In the genomic region with DNA sequence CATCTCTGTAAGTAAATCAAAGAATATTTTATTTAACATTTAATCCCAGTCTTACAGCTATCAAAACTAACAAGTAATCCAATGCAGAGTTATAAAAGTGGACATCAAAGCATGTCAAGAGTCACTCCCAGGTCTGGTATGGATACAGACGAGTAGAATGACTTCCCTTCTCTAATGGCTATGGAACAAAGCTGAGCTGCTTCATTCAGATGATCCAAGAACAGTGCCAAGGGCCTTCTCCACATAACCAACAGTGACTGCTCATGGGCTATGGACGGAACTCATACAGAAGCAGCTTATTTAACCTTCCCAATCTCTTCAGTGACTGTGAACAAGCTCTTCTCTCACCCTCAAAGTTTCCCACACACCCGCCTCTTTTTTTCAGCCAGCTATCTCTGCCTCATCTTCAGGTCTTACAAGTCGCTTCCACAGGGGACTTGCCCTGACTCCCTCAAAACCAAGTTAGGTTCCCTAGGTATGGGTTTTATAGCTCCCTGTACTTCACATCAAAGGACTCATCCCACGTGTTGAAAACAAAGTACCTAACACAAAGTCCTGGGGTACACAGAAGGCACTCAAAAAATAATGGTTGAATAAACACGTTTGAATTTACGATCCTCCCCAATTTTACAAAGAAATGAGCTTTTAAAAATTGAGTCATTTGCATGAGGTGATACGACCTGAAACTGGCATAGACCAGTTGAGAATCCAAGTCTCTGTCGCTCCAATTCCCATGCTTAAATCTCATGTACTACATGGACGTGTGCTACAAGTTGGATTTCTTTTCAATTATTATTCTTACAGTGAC, we compare ENCODE assay signal across 22 cellular contexts. TPM values are rescaled to one million over a fixed set of nuclear protein-coding genes. Genes with fewer than 3 reads are reported as not detected.
DNase-seq lines count a peak whose midpoint lies in the region; ATAC-seq, FAIRE-seq and TF ChIP-seq lines count a peak whose summit lies in the region.
"Had no signal": no experiment of that assay in that cellular context is flagged by ENCODE, and none has a peak within 500 bp of the region (broad histone marks: within the 10 kb centered on the region; RNA-seq: fewer than 3 reads in every experiment).

No MANE protein-coding gene starts in this region.

- POLR2A ChIA-PET in Caco-2 (lab: Charles Lee), result no interaction called here

- H3K27ac ChIP-seq in Peyer's patch, result peak overlapping the region in 3 of 4 donors; percentile 15 to 97 (median 89)
- H3K27ac ChIP-seq: gastrocnemius medialis, upper lobe of right lung had no signal

- ATAC-seq in GM18909 (IDR thresholded peaks at IDR 0.05; ENCODE audit: poor library complexity, unreplicated experiment) (no peak), GM21529 (IDR thresholded peaks at IDR 0.05; ENCODE audit: unreplicated experiment) (no peak)
- ATAC-seq: activated CD8-positive, alpha-beta T cell treated with anti-CD3 and anti-CD28 coated beads, Interleukin-2, amount 10 ng/mL, durations not matched to agents 7 days and 5 days; gastrocnemius medialis; right cardiac atrium; upper lobe of right lung had no signal

- TF ChIP-seq CTCF in Caco-2 (IDR thresholded peaks at IDR 0.05; ENCODE audit: insufficient read depth in 1 of 2, low read depth in 1 of 2, low read length in 1 of 2, severe bottlenecking in 1 of 2, unreplicated experiment in 1 of 2), result no peak
- no peak for TF ChIP-seq CTCF in Peyer's patch (IDR thresholded peaks at IDR 0.05)
- no peak for TF ChIP-seq CTCF in mesothelial cell of epicardium (IDR thresholded peaks at IDR 0.05; ENCODE audit: unreplicated experiment)

- H3K27me3 ChIP-seq in Caco-2 (replicated peaks; ENCODE audit: control insufficient read depth, insufficient read depth, low read length) (no peaks in the 10 kb centered on the region), Peyer's patch (no peaks in the 10 kb centered on the region)
- H3K27me3 ChIP-seq: gastrocnemius medialis, upper lobe of right lung had no signal

- intact Hi-C loops in Caco-2 (cut with micrococcal nuclease; ENCODE audit: unreplicated experiment), result no loop called here

- no peak for TF ChIP-seq POLR2A in Peyer's patch (IDR thresholded peaks at IDR 0.05)

- H3K9me3 ChIP-seq in Caco-2 (no peaks in the 10 kb centered on the region), Peyer's patch (no peaks in the 10 kb centered on the region)
- H3K9me3 ChIP-seq: gastrocnemius medialis, upper lobe of right lung had no signal

- CTCF ChIA-PET in Caco-2 (lab: Charles Lee), result interaction anchor here (0.6 to 1.6 kb wide), 4 partner anchors 93 to 175 kb away, joined by 3 to 4 read pairs (median 3); no protein-coding TSS in a partner anchor

- DNase-seq in Caco-2, result no peak
- no peak for DNase-seq in GM19239 (ENCODE audit: insufficient read length, low spot score)
- no peak for DNase-seq in Peyer's patch
- DNase-seq in mesothelial cell of epicardium (ENCODE audit: low spot score in 2 of 2, unreplicated experiment in 2 of 2), result no peak
- no peak for DNase-seq in DMS79 treated with DMSO at 0.1 percent for 48 hours (lab: John Stamatoyannopoulos, UW)
- DNase-seq in NCI-H526 treated with DMSO at 0.1 percent for 48 hours (lab: John Stamatoyannopoulos, UW), result no peak
- DNase-seq: activated CD8-positive, alpha-beta T cell treated with anti-CD3 and anti-CD28 coated beads, Interleukin-2, amount 10 ng/mL, durations not matched to agents 7 days and 5 days; aorta; DMS153; gastrocnemius medialis; NCI-H1694; NCI-H526; right cardiac atrium; SHP77; stimulated activated CD8-positive, alpha-beta memory T cell treated with anti-CD3 and anti-CD28 coated beads, Interleukin-4, amount 100 ng/mL, for 48 hours; T1000; upper lobe of right lung had no signal

- BruUV-seq in Caco-2 (replicated peaks; lab: Mats Ljungman, UMichigan), result no TSS peak

- H3K27me3 Mint-ChIP-seq in Caco-2 (ENCODE audit: insufficient read depth, unreplicated experiment) (no peaks in the 10 kb centered on the region), mesothelial cell of epicardium (ENCODE audit: low read depth) (no peaks in the 10 kb centered on the region)

- peaks cover 6% of the 10 kb centered on the region for H3K36me3 Mint-ChIP-seq in Caco-2 (ENCODE audit: insufficient read depth, unreplicated experiment)
- peaks cover 2% of the 10 kb centered on the region for H3K36me3 Mint-ChIP-seq in mesothelial cell of epicardium

- peak; percentile 90 for FAIRE-seq in GM19239 (lab: Jason Lieb, UNC)
- FAIRE-seq: endothelial cell of umbilical vein had no signal

- H3K4me1 Mint-ChIP-seq in Caco-2 (ENCODE audit: low read depth, unreplicated experiment) (peaks cover 42% of the 10 kb centered on the region), mesothelial cell of epicardium (peaks cover 38% of the 10 kb centered on the region)

- H3K4me1 ChIP-seq in Caco-2, result peaks cover 55% of the 10 kb centered on the region
- peaks cover 0 to 17% (median 1%) of the 10 kb centered on the region in 4 donors for H3K4me1 ChIP-seq in Peyer's patch

- H3K4me3 ChIP-seq in Caco-2 (ENCODE audit: low read depth, low read length) (no peak overlapping the region), Peyer's patch (no peak overlapping the region)
- H3K4me3 ChIP-seq: gastrocnemius medialis, lung, upper lobe of right lung had no signal

- H3K27ac Mint-ChIP-seq in Caco-2 (ENCODE audit: unreplicated experiment) (no peak overlapping the region), mesothelial cell of epicardium (peak overlapping the region; percentile 49)
- H3K27ac Mint-ChIP-seq: activated CD8-positive, alpha-beta T cell treated with anti-CD3 and anti-CD28 coated beads, Interleukin-2, amount 10 ng/mL, durations not matched to agents 7 days and 5 days; activated T-helper 2 cell treated with anti-CD3 and anti-CD28 coated beads, Interferon-gamma antibody, Interleukin-2, Interleukin-4, amounts not matched to agents 10 μg/mL and 5 μg/mL and 100 μg/mL, durations not matched to agents 14 hours and 24 hours and 36 hours had no signal

- H3K36me3 ChIP-seq in Caco-2 (ENCODE audit: control insufficient read depth, insufficient read depth, low read length) (no peaks in the 10 kb centered on the region), Peyer's patch (no peaks in the 10 kb centered on the region)
- H3K36me3 ChIP-seq: gastrocnemius medialis, upper lobe of right lung had no signal

- H3K9me3 Mint-ChIP-seq in Caco-2 (ENCODE audit: unreplicated experiment) (no peaks in the 10 kb centered on the region), mesothelial cell of epicardium (peaks cover 6% of the 10 kb centered on the region)
- H3K9me3 Mint-ChIP-seq: activated T-helper 2 cell treated with anti-CD3 and anti-CD28 coated beads, Interferon-gamma antibody, Interleukin-2, Interleukin-4, amounts not matched to agents 10 μg/mL and 5 μg/mL and 100 μg/mL, durations not matched to agents 14 hours and 24 hours and 36 hours had no signal

- H3K4me3 Mint-ChIP-seq in Caco-2 (ENCODE audit: unreplicated experiment) (peak overlapping the region; percentile 5), mesothelial cell of epicardium (no peak overlapping the region)
- H3K4me3 Mint-ChIP-seq: activated CD8-positive, alpha-beta T cell treated with anti-CD3 and anti-CD28 coated beads, Interleukin-2, amount 10 ng/mL, durations not matched to agents 7 days and 5 days had no signal

RNA-seq across cellular contexts. Expression of gene USP6NL, which starts 3.1 kb away (rescaled TPM):
- total RNA-seq in Caco-2 (2022) (34.1 and 35.6 TPM in 2 replicates), Peyer's patch (10 to 100 TPM; 15.0 to 52.8 (median 19.3) TPM), mesothelial cell of epicardium (34.8 to 36.4 TPM (median 35.8 TPM) in 3 replicates)
